In the genomic region with DNA sequence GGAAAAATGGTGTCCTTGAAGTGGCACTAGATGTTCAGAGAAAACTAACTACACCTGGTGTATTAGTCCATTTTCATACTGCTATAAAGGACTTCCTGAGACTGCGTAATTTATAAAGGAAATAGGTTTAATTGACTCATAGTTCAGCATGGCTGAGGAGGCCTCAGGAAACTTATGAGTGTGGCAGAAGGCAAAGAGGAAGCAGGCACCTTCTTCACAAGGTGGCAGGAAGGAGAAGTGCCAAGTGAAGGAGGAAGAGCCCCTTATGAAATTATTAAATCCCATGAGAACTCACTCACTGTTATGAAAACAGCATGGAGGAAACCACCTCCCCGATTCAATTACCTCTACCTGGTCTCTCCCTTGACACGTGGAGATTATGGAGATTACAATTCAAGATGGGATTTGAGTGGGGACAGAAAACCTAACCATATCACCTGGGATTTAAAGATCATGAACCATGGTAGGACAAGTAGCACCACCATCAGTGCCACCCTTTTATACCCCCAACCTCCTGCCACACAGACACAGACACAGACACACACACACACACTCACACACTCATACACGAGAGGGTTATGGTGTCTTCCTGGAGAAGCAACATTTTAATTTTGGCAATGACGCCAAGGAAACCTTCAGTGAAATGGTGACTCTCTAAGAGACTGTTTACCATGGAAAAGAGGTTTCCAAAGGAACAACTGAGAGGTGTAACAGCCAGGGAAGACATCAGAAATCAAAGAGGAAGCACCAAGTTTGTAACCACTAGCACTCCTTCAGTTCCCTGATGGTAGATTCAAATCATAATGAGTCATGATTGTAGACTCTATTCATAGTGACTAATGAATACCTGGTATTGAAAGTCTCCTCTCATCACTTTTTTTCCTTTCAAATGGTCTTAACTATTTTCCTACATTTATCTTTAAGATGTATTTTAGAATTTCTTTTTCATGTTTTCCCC, we compare ENCODE assay signal across 16 cellular contexts. TPM values are rescaled to one million over a fixed set of nuclear protein-coding genes. Genes with fewer than 3 reads are reported as not detected.
DNase-seq lines count a peak whose midpoint lies in the region; ATAC-seq and TF ChIP-seq lines count a peak whose summit lies in the region.
"Had no signal": no experiment of that assay in that cellular context is flagged by ENCODE, and none has a peak within 500 bp of the region (broad histone marks: within the 10 kb centered on the region; RNA-seq: fewer than 3 reads in every experiment).

No MANE protein-coding gene starts in this region.

- BruUV-seq in PC-3 (replicated peaks; lab: Mats Ljungman, UMichigan): no TSS peak

- H3K9me2 ChIP-seq in PC-3 (replicated peaks; ENCODE audit: low read length): no peaks in the 10 kb centered on the region

- H3K4me3 ChIP-seq in PC-3 (ENCODE audit: low read length): no peak overlapping the region
- H3K4me3 ChIP-seq: prostate gland had no signal

- DNase-seq in activated naive CD4-positive, alpha-beta T cell treated with anti-CD3 and anti-CD28 coated beads, Interleukin-2, amount 50 U/mL, for 72 hours (ENCODE audit: low spot score in 2 of 2): no peak
- no peak for DNase-seq in activated naive CD4-positive, alpha-beta T cell treated with anti-CD3 and anti-CD28 coated beads, Interleukin-2, amount 10 ng/mL, durations not matched to agents 7 days and 5 days
- DNase-seq in PC-3: peak; percentile 64
- DNase-seq in epithelial cell of prostate (ENCODE audit: low read depth, low spot score): peak; percentile 36
- DNase-seq in activated CD8-positive, alpha-beta memory T cell treated with anti-CD3 and anti-CD28 coated beads, Interleukin-2, amount 10 ng/mL, durations not matched to agents 7 days and 5 days: no peak
- DNase-seq in HUDEP-2 (lab: John Stamatoyannopoulos, UW; ENCODE audit: unreplicated experiment in 76 of 76): no peak
- DNase-seq in iPS-NIHi7 (ENCODE audit: extremely low spot score): no peak
- DNase-seq: BE2C; immature natural killer cell; NCI-H526 treated with DMSO at 0.1 percent for 48 hours; SHP77 treated with DMSO at 0.1 percent for 48 hours; stimulated activated CD4-positive, alpha-beta T cell treated with anti-CD3 and anti-CD28 coated beads, Interleukin-2, amount 100 ng/mL, for 24 hours had no signal

- no peaks in the 10 kb centered on the region for H3K27me3 Mint-ChIP-seq in activated naive CD4-positive, alpha-beta T cell treated with anti-CD3 and anti-CD28 coated beads, Interleukin-2, amount 10 ng/mL, durations not matched to agents 7 days and 5 days
- H3K27me3 Mint-ChIP-seq in activated CD8-positive, alpha-beta memory T cell treated with anti-CD3 and anti-CD28 coated beads, Interleukin-2, amount 10 ng/mL, durations not matched to agents 7 days and 5 days: peaks cover 20% of the 10 kb centered on the region

- no peaks in the 10 kb centered on the region for H3K27me3 ChIP-seq in PC-3 (ENCODE audit: low read length)

- H3K9me3 ChIP-seq in PC-3 (ENCODE audit: low read length): no peaks in the 10 kb centered on the region
- H3K9me3 ChIP-seq: BE2C, prostate gland had no signal

- H3F3A ChIP-seq in PC-3 (ENCODE audit: low read length, unreplicated experiment): no peaks in the 10 kb centered on the region

- CTCF ChIA-PET in activated naive CD4-positive, alpha-beta T cell treated with anti-CD3 and anti-CD28 coated beads, Interleukin-2, amount 10 ng/mL, durations not matched to agents 7 days and 5 days (lab: Charles Lee): no interaction called here
- CTCF ChIA-PET in PC-3 (lab: Charles Lee): no interaction called here
- CTCF ChIA-PET in activated CD8-positive, alpha-beta memory T cell treated with anti-CD3 and anti-CD28 coated beads, Interleukin-2, amount 10 ng/mL, durations not matched to agents 7 days and 5 days (lab: Charles Lee): no interaction called here

- peaks cover 12% of the 10 kb centered on the region; the same call in 1 of the 2 replicates for H3K4me1 ChIP-seq in PC-3 (ENCODE audit: insufficient read depth, low read length)
- H3K4me1 ChIP-seq: BE2C, prostate gland had no signal

- H3K4me3 Mint-ChIP-seq in activated naive CD4-positive, alpha-beta T cell treated with anti-CD3 and anti-CD28 coated beads, Interleukin-2, amount 10 ng/mL, durations not matched to agents 7 days and 5 days: no peak overlapping the region
- no peak overlapping the region for H3K4me3 Mint-ChIP-seq in activated CD8-positive, alpha-beta memory T cell treated with anti-CD3 and anti-CD28 coated beads, Interleukin-2, amount 10 ng/mL, durations not matched to agents 7 days and 5 days
- H3K4me3 Mint-ChIP-seq: immature natural killer cell had no signal

- no peak for TF ChIP-seq CTCF in PC-3 (conservative IDR thresholded peaks at IDR 0.05; ENCODE audit: low read depth, low read length)

- no peaks in the 10 kb centered on the region for H4K20me1 ChIP-seq in PC-3 (ENCODE audit: low read length)

- no peak overlapping the region for H3K9ac ChIP-seq in PC-3 (ENCODE audit: low read length)

- no peaks in the 10 kb centered on the region for H3K4me1 Mint-ChIP-seq in activated naive CD4-positive, alpha-beta T cell treated with anti-CD3 and anti-CD28 coated beads, Interleukin-2, amount 10 ng/mL, durations not matched to agents 7 days and 5 days
- H3K4me1 Mint-ChIP-seq in activated CD8-positive, alpha-beta memory T cell treated with anti-CD3 and anti-CD28 coated beads, Interleukin-2, amount 10 ng/mL, durations not matched to agents 7 days and 5 days: no peaks in the 10 kb centered on the region
- H3K4me1 Mint-ChIP-seq: immature natural killer cell had no signal

- peaks cover 12 to 33% of the 10 kb centered on the region in 2 donors for H3K9me3 Mint-ChIP-seq in activated naive CD4-positive, alpha-beta T cell treated with anti-CD3 and anti-CD28 coated beads, Interleukin-2, amount 50 U/mL, for 72 hours
- H3K9me3 Mint-ChIP-seq in activated naive CD4-positive, alpha-beta T cell treated with anti-CD3 and anti-CD28 coated beads, Interleukin-2, amount 10 ng/mL, durations not matched to agents 7 days and 5 days: peaks cover 2% of the 10 kb centered on the region
- H3K9me3 Mint-ChIP-seq in activated CD8-positive, alpha-beta memory T cell treated with anti-CD3 and anti-CD28 coated beads, Interleukin-2, amount 10 ng/mL, durations not matched to agents 7 days and 5 days (ENCODE audit: low read depth): peaks cover 10% of the 10 kb centered on the region

- H2AFZ ChIP-seq in PC-3 (ENCODE audit: low read length): no peak overlapping the region

- peak overlapping the region in 1 of 2 donors; percentile 36 for H3K27ac Mint-ChIP-seq in activated naive CD4-positive, alpha-beta T cell treated with anti-CD3 and anti-CD28 coated beads, Interleukin-2, amount 50 U/mL, for 72 hours
- H3K27ac Mint-ChIP-seq in activated naive CD4-positive, alpha-beta T cell treated with anti-CD3 and anti-CD28 coated beads, Interleukin-2, amount 10 ng/mL, durations not matched to agents 7 days and 5 days: no peak overlapping the region
- H3K27ac Mint-ChIP-seq in activated CD8-positive, alpha-beta memory T cell treated with anti-CD3 and anti-CD28 coated beads, Interleukin-2, amount 10 ng/mL, durations not matched to agents 7 days and 5 days: no peak overlapping the region
- H3K27ac Mint-ChIP-seq: immature natural killer cell had no signal

- ATAC-seq in activated naive CD4-positive, alpha-beta T cell treated with anti-CD3 and anti-CD28 coated beads, Interleukin-2, amount 50 U/mL, for 72 hours: peak; percentile 57 to 87
- ATAC-seq in PC-3 (peak; percentile 73), HG03342 (IDR thresholded peaks at IDR 0.05; ENCODE audit: unreplicated experiment) (no peak)
- no peak for ATAC-seq in activated CD8-positive, alpha-beta memory T cell treated with anti-CD3 and anti-CD28 coated beads, Interleukin-2, amount 10 ng/mL, durations not matched to agents 7 days and 5 days

- intact Hi-C loops in PC-3 (cut with micrococcal nuclease): no loop called here

- H3K4me2 ChIP-seq in PC-3 (ENCODE audit: low read length): no peak overlapping the region; the same call in 1 of the 2 replicates

- H3K79me2 ChIP-seq in PC-3 (ENCODE audit: low read length): no peaks in the 10 kb centered on the region

- H3K36me3 Mint-ChIP-seq in activated naive CD4-positive, alpha-beta T cell treated with anti-CD3 and anti-CD28 coated beads, Interleukin-2, amount 50 U/mL, for 72 hours: peaks cover 12 to 24% of the 10 kb centered on the region in 2 donors
- H3K36me3 Mint-ChIP-seq in activated naive CD4-positive, alpha-beta T cell treated with anti-CD3 and anti-CD28 coated beads, Interleukin-2, amount 10 ng/mL, durations not matched to agents 7 days and 5 days: no peaks in the 10 kb centered on the region
- H3K36me3 Mint-ChIP-seq in activated CD8-positive, alpha-beta memory T cell treated with anti-CD3 and anti-CD28 coated beads, Interleukin-2, amount 10 ng/mL, durations not matched to agents 7 days and 5 days: peaks cover 1% of the 10 kb centered on the region

- no peaks in the 10 kb centered on the region for H3K36me3 ChIP-seq in PC-3 (ENCODE audit: low read depth, low read length)
- H3K36me3 ChIP-seq: BE2C, prostate gland had no signal

- POLR2A ChIA-PET in PC-3 (lab: Charles Lee; ENCODE audit: unreplicated experiment): no interaction called here

- H3K27ac ChIP-seq in PC-3 (ENCODE audit: low read length): no peak overlapping the region
- H3K27ac ChIP-seq in epithelial cell of prostate: peak overlapping the region; percentile 10
- H3K27ac ChIP-seq: prostate gland had no signal

RNA-seq across cellular contexts. Expression of gene WNT16, which starts 41.8 kb away (rescaled TPM):
- not detected for total RNA-seq in activated naive CD4-positive, alpha-beta T cell treated with anti-CD3 and anti-CD28 coated beads, Interleukin-2, amount 50 U/mL, for 72 hours
- total RNA-seq in PC-3 (2014; rRNA removed): not detected in 2 replicates
- total RNA-seq in activated CD8-positive, alpha-beta memory T cell treated with anti-CD3 and anti-CD28 coated beads, Interleukin-2, amount 10 ng/mL, durations not matched to agents 7 days and 5 days: not detected
- total RNA-seq: G401, HT-29 had no signal

Comparison
In these comparisons a context has a peak if more than half of its experiments do, and no peak if none do; other contexts are left out.
1. ATAC-seq: peak in activated naive CD4-positive, alpha-beta T cell treated with anti-CD3 and anti-CD28 coated beads, Interleukin-2, amount 50 U/mL, for 72 hours (2 of 2) and PC-3 (single experiment); none in activated CD8-positive, alpha-beta memory T cell treated with anti-CD3 and anti-CD28 coated beads, Interleukin-2, amount 10 ng/mL, durations not matched to agents 7 days and 5 days (single experiment) and HG03342 (single experiment).
2. DNase-seq: peak in PC-3 (single experiment) and epithelial cell of prostate (single experiment); none in activated naive CD4-positive, alpha-beta T cell treated with anti-CD3 and anti-CD28 coated beads, Interleukin-2, amount 50 U/mL, for 72 hours (0 of 2), activated naive CD4-positive, alpha-beta T cell treated with anti-CD3 and anti-CD28 coated beads, Interleukin-2, amount 10 ng/mL, durations not matched to agents 7 days and 5 days (single experiment), activated CD8-positive, alpha-beta memory T cell treated with anti-CD3 and anti-CD28 coated beads, Interleukin-2, amount 10 ng/mL, durations not matched to agents 7 days and 5 days (single experiment), HUDEP-2 (0 of 76) and iPS-NIHi7 (single experiment).